In the genomic region with DNA sequence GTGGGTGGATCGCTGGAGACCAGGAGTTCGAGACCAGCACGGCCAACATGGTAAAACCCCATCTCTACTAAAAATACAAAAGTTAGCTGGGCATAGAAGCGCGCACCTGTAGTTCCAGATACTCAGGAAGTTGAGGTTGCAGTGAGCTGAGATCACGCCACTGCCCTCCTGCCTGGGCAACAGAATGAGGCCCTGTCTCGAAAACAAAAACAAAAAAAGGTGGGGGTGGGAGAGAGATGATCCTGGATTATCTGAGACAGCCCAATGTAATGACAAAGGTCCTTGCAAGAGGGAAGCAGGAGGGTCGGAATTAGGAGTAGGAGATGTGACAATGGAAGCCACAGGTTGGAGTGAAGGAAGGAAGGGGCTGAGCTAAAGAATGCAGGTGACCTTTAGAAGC, we compare ENCODE assay signal across 14 cellular contexts.
DNase-seq lines count a peak whose midpoint lies in the region; ATAC-seq, FAIRE-seq and TF ChIP-seq lines count a peak whose summit lies in the region.
"Had no signal": no experiment of that assay in that cellular context is flagged by ENCODE, and none has a peak within 500 bp of the region (broad histone marks: within the 10 kb centered on the region; RNA-seq: fewer than 3 reads in every experiment).

No MANE protein-coding gene starts in this region.

- H3K4me3 Mint-ChIP-seq in activated naive CD4-positive, alpha-beta T cell treated with anti-CD3 and anti-CD28 coated beads for 36 hours = no peak overlapping the region
- H3K4me3 Mint-ChIP-seq in effector memory CD8-positive, alpha-beta T cell = peak overlapping the region; percentile 58 to 70
- H3K4me3 Mint-ChIP-seq in MCF 10A (ENCODE audit: unreplicated experiment) = no peak overlapping the region

- H3K4me2 ChIP-seq in SU-DHL-6 (ENCODE audit: low read depth, low read length, poor library complexity, severe bottlenecking) = peak overlapping the region; percentile 88
- no peak overlapping the region for H3K4me2 ChIP-seq in HepG2 (ENCODE audit: low read depth, low read length)

- H3K9ac ChIP-seq in SU-DHL-6 (ENCODE audit: low read length) (peak overlapping the region; percentile 54), HepG2 (ENCODE audit: insufficient read depth, low read depth, low read length) (no peak overlapping the region)

- H3K36me3 Mint-ChIP-seq in activated naive CD4-positive, alpha-beta T cell treated with anti-CD3 and anti-CD28 coated beads for 36 hours (ENCODE audit: low read depth) = peaks cover 11% of the 10 kb centered on the region
- H3K36me3 Mint-ChIP-seq in effector memory CD8-positive, alpha-beta T cell (ENCODE audit: insufficient read depth) = peaks cover 30% of the 10 kb centered on the region
- peaks cover 23% of the 10 kb centered on the region for H3K36me3 Mint-ChIP-seq in MCF 10A (ENCODE audit: insufficient read depth, unreplicated experiment)

- H3K4me1 Mint-ChIP-seq in activated naive CD4-positive, alpha-beta T cell treated with anti-CD3 and anti-CD28 coated beads for 36 hours (ENCODE audit: low read depth) = peaks cover 42% of the 10 kb centered on the region
- H3K4me1 Mint-ChIP-seq in effector memory CD8-positive, alpha-beta T cell (ENCODE audit: low read depth in 2 of 2) = peaks cover 42 to 60% of the 10 kb centered on the region in 2 donors
- H3K4me1 Mint-ChIP-seq in MCF 10A (ENCODE audit: insufficient read depth, unreplicated experiment) = peaks cover 5% of the 10 kb centered on the region

- no peaks in the 10 kb centered on the region for H3K27me3 Mint-ChIP-seq in activated naive CD4-positive, alpha-beta T cell treated with anti-CD3 and anti-CD28 coated beads for 36 hours (ENCODE audit: low read depth)
- H3K27me3 Mint-ChIP-seq in effector memory CD8-positive, alpha-beta T cell = no peaks in the 10 kb centered on the region
- no peaks in the 10 kb centered on the region for H3K27me3 Mint-ChIP-seq in MCF 10A (ENCODE audit: insufficient read depth, unreplicated experiment)

- no peak for TF ChIP-seq POLR2A in HepG2 (IDR thresholded peaks at IDR 0.05; ENCODE audit: insufficient read depth in 1 of 2, low read depth in 2 of 2, low read length in 2 of 2)

- H3K4me3 ChIP-seq in SU-DHL-6 (ENCODE audit: insufficient read depth, low read length, poor library complexity, severe bottlenecking) (no peak overlapping the region), HepG2 (replicated peaks in 1 of 3; ENCODE audit: insufficient read depth in 1 of 3, low read depth in 2 of 3, low read length in 3 of 3) (no peak overlapping the region)
- H3K4me3 ChIP-seq: gastroesophageal sphincter, SJSA1 had no signal

- no peaks in the 10 kb centered on the region for H3K9me3 Mint-ChIP-seq in activated naive CD4-positive, alpha-beta T cell treated with anti-CD3 and anti-CD28 coated beads for 36 hours
- H3K9me3 Mint-ChIP-seq in effector memory CD8-positive, alpha-beta T cell = no peaks in the 10 kb centered on the region
- no peaks in the 10 kb centered on the region for H3K9me3 Mint-ChIP-seq in MCF 10A (ENCODE audit: unreplicated experiment)

- no peak for TF ChIP-seq EP300 in HepG2 (IDR thresholded peaks at IDR 0.05; ENCODE audit: low read depth in 2 of 2, low read length in 2 of 2)
- TF ChIP-seq EP300 in HepG2 (CRISPR knock-in tag; IDR thresholded peaks at IDR 0.05; ENCODE audit: borderline replicate concordance) = no peak

- no peak for FAIRE-seq in HepG2 (lab: Jason Lieb, UNC)

- POLR2A ChIA-PET in MCF 10A (lab: Yijun Ruan, JAX) (interaction anchor here (0.7 to 1.0 kb wide), 2 partner anchors 12 kb away, joined by 3 to 4 read pairs; no protein-coding TSS in a partner anchor), HepG2 (lab: Yijun Ruan, JAX) (no interaction called here)

- H3F3A ChIP-seq in SU-DHL-6 (ENCODE audit: insufficient read depth) = peaks cover 61% of the 10 kb centered on the region

- H3K27ac ChIP-seq in SU-DHL-6 (ENCODE audit: low read depth, low read length) (peak overlapping the region; percentile 99), HepG2 (ENCODE audit: extremely low read length, insufficient read depth, low read length) (no peak overlapping the region)
- H3K27ac ChIP-seq: gastroesophageal sphincter, SJSA1 had no signal

- BruUV-seq in MCF 10A (replicated peaks; lab: Mats Ljungman, UMichigan) = no TSS peak
- no TSS peak for BruUV-seq in HepG2 (replicated peaks; lab: Mats Ljungman, UMichigan)

- ATAC-seq in effector memory CD8-positive, alpha-beta T cell (replicated peaks) = peak; percentile 40
- ATAC-seq in HepG2 = no peak
- ATAC-seq: gastroesophageal sphincter, left cardiac atrium had no signal

- peak overlapping the region; percentile 87 for H3K27ac Mint-ChIP-seq in activated naive CD4-positive, alpha-beta T cell treated with anti-CD3 and anti-CD28 coated beads for 36 hours
- peak overlapping the region; percentile 85 to 98 for H3K27ac Mint-ChIP-seq in effector memory CD8-positive, alpha-beta T cell
- H3K27ac Mint-ChIP-seq in MCF 10A (ENCODE audit: low read depth, unreplicated experiment) = no peak overlapping the region

- H3K4me1 ChIP-seq in HepG2 (ENCODE audit: insufficient read depth, low read length) = peaks cover 40% of the 10 kb centered on the region
- H3K4me1 ChIP-seq: SJSA1 had no signal

- intact Hi-C loops in activated naive CD4-positive, alpha-beta T cell treated with anti-CD3 and anti-CD28 coated beads for 36 hours (cut with micrococcal nuclease) = no loop called here
- intact Hi-C loops in MCF 10A (cut with micrococcal nuclease) = no loop called here
- intact Hi-C loops in HepG2 (cut with micrococcal nuclease; ENCODE audit: unreplicated experiment) = loop anchor here (10.0 kb wide), 1 partner anchor 100 kb away; no protein-coding TSS in a partner anchor

- no peaks in the 10 kb centered on the region for H4K20me1 ChIP-seq in SU-DHL-6 (ENCODE audit: low read depth, low read length)
- H4K20me1 ChIP-seq in HepG2 (ENCODE audit: insufficient read depth, low read length) = no peaks in the 10 kb centered on the region

- in situ Hi-C loops in HepG2 (cut with HindIII; ENCODE audit: extremely low pct_ligation_motif_present, low pct_unique_long_range_greater_than_20kb) = no loop called here

- H3K27me3 ChIP-seq in SU-DHL-6 (ENCODE audit: low read length) (no peaks in the 10 kb centered on the region), HepG2 (ENCODE audit: control insufficient read depth in 1 of 2, insufficient read depth in 2 of 2, low read length in 2 of 2) (no peaks in the 10 kb centered on the region)
- H3K27me3 ChIP-seq: gastroesophageal sphincter, SJSA1 had no signal

- CTCF ChIA-PET in activated naive CD4-positive, alpha-beta T cell treated with anti-CD3 and anti-CD28 coated beads for 36 hours (lab: Charles Lee) = interaction anchor here (1.0 to 1.6 kb wide), 6 partner anchors 17 to 194 kb away, joined by 3 to 6 read pairs (median 4); no protein-coding TSS in a partner anchor
- CTCF ChIA-PET in MCF 10A (lab: Yijun Ruan, JAX) (interaction anchor here (1.9 kb wide), 1 partner anchor 45 kb away, joined by 6 read pairs; no protein-coding TSS in a partner anchor), HepG2 (lab: Yijun Ruan, JAX; ENCODE audit: low intra/inter-chr PET ratio, low total read pairs) (no interaction called here)

- WGBS in HepG2 (ENCODE audit: low lambda C conversion rate) = 97% methylated on average over 8 of the region's 8 CpGs

- H3K79me2 ChIP-seq in SU-DHL-6 (ENCODE audit: insufficient read depth, low read length) = no peaks in the 10 kb centered on the region; the same call in 1 of the 2 replicates
- H3K79me2 ChIP-seq in HepG2 (ENCODE audit: insufficient read depth, low read length) = no peaks in the 10 kb centered on the region

- no peaks in the 10 kb centered on the region for H3K9me2 ChIP-seq in SU-DHL-6 (replicated peaks; ENCODE audit: insufficient read depth, low read length)

- TF ChIP-seq CTCF in SU-DHL-6 (IDR thresholded peaks at IDR 0.05; ENCODE audit: insufficient read depth, low read length, poor library complexity, severe bottlenecking) (no peak), MCF 10A (IDR thresholded peaks at IDR 0.05; ENCODE audit: unreplicated experiment) (no peak), HepG2 (CRISPR knock-in tag; IDR thresholded peaks at IDR 0.05) (no peak)

- TF ChIP-seq RAD21 in HepG2 (CRISPR knock-in tag; IDR thresholded peaks at IDR 0.05) = no peak

- peak; percentile 39 for DNase-seq in activated naive CD4-positive, alpha-beta T cell treated with anti-CD3 and anti-CD28 coated beads for 36 hours
- no peak for DNase-seq in activated naive CD4-positive, alpha-beta T cell (lab: John Stamatoyannopoulos, UW)
- peak in 1 of 3 experiments; percentile 7 for DNase-seq in effector memory CD8-positive, alpha-beta T cell
- DNase-seq in MCF 10A (ENCODE audit: unreplicated experiment) (no peak), midbrain (lab: John Stamatoyannopoulos, UW) (no peak), HepG2 (ENCODE audit: low spot score) (no peak)
- DNase-seq in NK-92 treated with Interleukin-12 subunit alpha and Interleukin-12 subunit beta, amount 100 ng/mL, for 24 hours (lab: John Stamatoyannopoulos, UW) = no peak
- DNase-seq: activated CD4-positive, CD25-positive, alpha-beta regulatory T cell; left cardiac atrium; NCI-H526; nucleus accumbens had no signal

- no peak overlapping the region for H2AFZ ChIP-seq in SU-DHL-6 (ENCODE audit: low read depth, low read length, severe bottlenecking)
- H2AFZ ChIP-seq in HepG2 (ENCODE audit: low read length) = no peak overlapping the region

- no peaks in the 10 kb centered on the region for H3K9me3 ChIP-seq in SU-DHL-6 (ENCODE audit: insufficient read depth, low read length)
- no peaks in the 10 kb centered on the region for H3K9me3 ChIP-seq in HepG2 (ENCODE audit: low read length)
- H3K9me3 ChIP-seq: gastroesophageal sphincter, SJSA1 had no signal

- H3K36me3 ChIP-seq in SU-DHL-6 (ENCODE audit: low read length) (no peaks in the 10 kb centered on the region), HepG2 (replicated peaks in 1 of 2; ENCODE audit: control insufficient read depth in 1 of 2, insufficient read depth in 2 of 2, low read length in 2 of 2) (peaks cover 5 to 38% of the 10 kb centered on the region in 2 experiments)

TF ChIP-seq in HepG2, 621 proteins besides CTCF, POLR2A, EP300 and RAD21 (continues in another document):
- TF ChIP-seq, protein P1, sequence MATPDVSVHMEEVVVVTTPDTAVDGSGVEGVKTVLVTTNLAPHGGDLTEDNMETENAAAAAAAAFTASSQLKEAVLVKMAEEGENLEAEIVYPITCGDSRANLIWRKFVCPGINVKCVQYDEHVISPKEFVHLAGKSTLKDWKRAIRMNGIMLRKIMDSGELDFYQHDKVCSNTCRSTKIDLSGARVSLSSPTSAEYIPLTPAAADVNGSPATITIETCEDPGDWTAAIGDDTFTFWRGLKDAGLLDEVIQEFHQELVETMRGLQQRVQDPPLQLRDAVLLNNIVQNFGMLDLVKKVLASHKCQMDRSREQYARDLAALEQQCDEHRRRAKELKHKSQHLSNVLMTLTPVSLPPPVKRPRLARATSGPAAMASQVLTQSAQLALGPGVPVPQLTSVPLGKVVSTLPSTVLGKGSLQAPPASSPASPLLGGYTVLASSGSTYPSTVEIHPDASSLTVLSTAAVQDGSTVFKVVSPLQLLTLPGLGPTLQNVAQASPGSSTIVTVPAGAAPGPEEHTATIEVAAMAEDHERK (CRISPR knock-in tag; IDR thresholded peaks at IDR 0.05; ENCODE audit: low read depth) = no peak
- no peak for TF ChIP-seq ZNF382 (CRISPR knock-in tag; IDR thresholded peaks at IDR 0.05; ENCODE audit: borderline replicate concordance)
- no peak for TF ChIP-seq ZNF232 (CRISPR knock-in tag; IDR thresholded peaks at IDR 0.05; ENCODE audit: borderline replicate concordance)
- no peak for TF ChIP-seq ZNF572 (CRISPR knock-in tag; IDR thresholded peaks at IDR 0.05)
- TF ChIP-seq HNF4A (CRISPR knock-in tag; IDR thresholded peaks at IDR 0.05) = no peak

Comparison
In these comparisons a context has a peak if more than half of its experiments do, and no peak if none do; other contexts are left out.
1. H3K4me3 Mint-ChIP-seq: peak in effector memory CD8-positive, alpha-beta T cell (2 of 2); none in activated naive CD4-positive, alpha-beta T cell treated with anti-CD3 and anti-CD28 coated beads for 36 hours (single experiment) and MCF 10A (single experiment).